Comparison of ENCODE assay signal across 22 cellular contexts in the genomic region with DNA sequence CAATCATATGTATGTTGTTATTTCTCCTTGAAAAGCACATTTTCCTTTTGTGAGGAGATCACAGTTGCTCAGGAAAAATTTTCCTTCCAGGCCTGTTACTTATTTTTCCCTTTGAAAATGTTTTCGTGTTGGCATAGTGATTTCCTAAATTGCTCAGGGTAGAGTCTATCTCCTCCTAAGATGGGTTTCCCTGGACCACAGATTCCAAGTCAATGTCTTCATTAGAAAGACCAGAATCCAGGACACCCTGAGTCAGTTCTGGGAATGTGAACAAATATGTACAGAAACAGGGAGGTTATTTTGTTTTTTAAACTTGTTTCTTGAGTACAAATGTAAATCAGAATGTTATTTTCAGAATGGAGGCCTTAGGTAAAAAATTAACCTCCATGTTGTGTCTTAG.
DNase-seq lines count a peak whose midpoint lies in the region; ATAC-seq and TF ChIP-seq lines count a peak whose summit lies in the region.
"Had no signal": no experiment of that assay in that cellular context is flagged by ENCODE, and none has a peak within 500 bp of the region (broad histone marks: within the 10 kb centered on the region; RNA-seq: fewer than 3 reads in every experiment).

No MANE protein-coding gene starts in this region.

- no peaks in the 10 kb centered on the region for H3K79me1 ChIP-seq in IMR-90 (ENCODE audit: low read depth in 1 of 2, low read length in 2 of 2)

- no peak overlapping the region for H4K5ac ChIP-seq in IMR-90 (ENCODE audit: low read depth, low read length)

- no peak overlapping the region for H2BK120ac ChIP-seq in IMR-90 (ENCODE audit: low read depth, low read length)

- no CpG with 5 or more reads among the region's 1 CpG for WGBS in IMR-90 (ENCODE audit: extremely low coverage in 2 of 2, insufficient read length in 1 of 2), 2 experiments
- WGBS in hepatocyte (ENCODE audit: low lambda C conversion rate, missing lambda C conversion rate): 100% methylated on average over 1 of the region's 1 CpG

- no peak overlapping the region for H3K4ac ChIP-seq in IMR-90 (ENCODE audit: low read depth, low read length)

- no peak overlapping the region for H2BK5ac ChIP-seq in IMR-90 (ENCODE audit: low read depth, low read length, poor library complexity, severe bottlenecking)

- H3K56ac ChIP-seq in IMR-90 (ENCODE audit: extremely low read depth, insufficient read depth, low read length): no peak overlapping the region

- POLR2A ChIA-PET in IMR-90 (lab: Charles Lee; ENCODE audit: unreplicated experiment): no interaction called here

- H3K4me3 ChIP-seq in IMR-90 (ENCODE audit: insufficient read depth, low read depth, low read length) (no peak overlapping the region), astrocyte of the spinal cord (ENCODE audit: low read depth, low read length) (no peak overlapping the region), hepatocyte (no peak overlapping the region)
- H3K4me3 ChIP-seq: body of pancreas, esophagus muscularis mucosa, left ventricle myocardium inferior, tibial artery had no signal

- BruUV-seq in IMR-90 (replicated peaks; lab: Mats Ljungman, UMichigan): no TSS peak

- H3K9me1 ChIP-seq in IMR-90 (ENCODE audit: insufficient read depth, low read length): no peaks in the 10 kb centered on the region; the same call in 1 of the 2 replicates

- H3K9me3 ChIP-seq in IMR-90 (ENCODE audit: control insufficient read depth, insufficient read depth, low read length) (no peaks in the 10 kb centered on the region), hepatocyte (ENCODE audit: low read depth) (no peaks in the 10 kb centered on the region)
- H3K9me3 ChIP-seq: body of pancreas, esophagus muscularis mucosa, left ventricle myocardium inferior, tibial artery had no signal

- no peak overlapping the region for H2BK20ac ChIP-seq in IMR-90 (ENCODE audit: low read depth, low read length)

- H3K27ac ChIP-seq in IMR-90 (ENCODE audit: insufficient read depth, low read length) (no peak overlapping the region), hepatocyte (peak overlapping the region; percentile 14)
- H3K27ac ChIP-seq: body of pancreas, esophagus muscularis mucosa, left ventricle myocardium inferior, tibial artery had no signal

- intact Hi-C loops in IMR-90 (cut with micrococcal nuclease): no loop called here

- no peak overlapping the region for H3K23ac ChIP-seq in IMR-90 (ENCODE audit: low read depth, low read length)

- H3K4me1 ChIP-seq in IMR-90 (ENCODE audit: control insufficient read depth, insufficient read depth, low read length): peaks cover 16% of the 10 kb centered on the region
- peaks cover 20% of the 10 kb centered on the region for H3K4me1 ChIP-seq in hepatocyte (ENCODE audit: insufficient read depth)

- H3K36me3 ChIP-seq in IMR-90 (ENCODE audit: control insufficient read depth, insufficient read depth, low read length) (no peaks in the 10 kb centered on the region), hepatocyte (replicated peaks; ENCODE audit: insufficient read depth, low read depth) (no peaks in the 10 kb centered on the region)
- H3K36me3 ChIP-seq: esophagus muscularis mucosa, left ventricle myocardium inferior, tibial artery had no signal

- H2BK15ac ChIP-seq in IMR-90 (ENCODE audit: low read depth, low read length): no peak overlapping the region

- peak; percentile 35 for DNase-seq in IMR-90
- peak; percentile 21 for DNase-seq in astrocyte of the spinal cord (ENCODE audit: low read depth, low spot score)
- no peak for DNase-seq in hepatocyte (ENCODE audit: low spot score)
- no peak for DNase-seq in activated CD4-positive, alpha-beta T cell treated with anti-CD3 and anti-CD28 coated beads for 4 hours
- DNase-seq: activated CD4-positive, alpha-beta T cell treated with anti-CD3 and anti-CD28 coated beads, Interleukin-2, amount 50 U/mL, for 48 hours; activated gamma-delta T cell treated with Interleukin-2 at 50 U/mL for 16 hours; activated T-cell treated with anti-CD3 and anti-CD28 coated beads, Interleukin-2, amount 50 U/mL, for 48 hours; body of pancreas; GOT3; KBM-7; left ventricle myocardium inferior; NCI-H1930; NCI-H524 treated with DMSO at 0.1 percent for 48 hours; NK-92 treated with Interleukin-12 subunit alpha and Interleukin-12 subunit beta, amount 100 ng/mL, for 24 hours; stimulated activated CD4-positive, alpha-beta T cell treated with anti-CD3 and anti-CD28 coated beads, Interleukin-4, amount 100 ng/mL, for 1 hour; tibial artery had no signal

- dilution Hi-C loops in IMR-90 (cut with HindIII; ENCODE audit: low sequenced_read_pairs, unreplicated experiment): no loop called here

- no peaks in the 10 kb centered on the region for H3K9me2 ChIP-seq in hepatocyte (replicated peaks; ENCODE audit: insufficient read depth)

- H3K79me2 ChIP-seq in hepatocyte: no peaks in the 10 kb centered on the region

- H4K20me1 ChIP-seq in IMR-90 (ENCODE audit: insufficient read depth, low read length) (no peaks in the 10 kb centered on the region), hepatocyte (ENCODE audit: insufficient read depth, poor library complexity, severe bottlenecking) (no peaks in the 10 kb centered on the region)

- ATAC-seq in IMR-90 (ENCODE audit: low read depth) (no peak), HG03460 (IDR thresholded peaks at IDR 0.05; ENCODE audit: unreplicated experiment) (no peak), GM21825 (IDR thresholded peaks at IDR 0.05; ENCODE audit: unreplicated experiment) (no peak), HG02610 (IDR thresholded peaks at IDR 0.05; ENCODE audit: unreplicated experiment) (no peak)
- ATAC-seq: body of pancreas, Right ventricle myocardium inferior, sciatic nerve had no signal

- H2AFZ ChIP-seq in IMR-90 (replicated peaks; ENCODE audit: low read length, poor library complexity) (no peak overlapping the region), hepatocyte (no peak overlapping the region)

- no peak overlapping the region for H2AK9ac ChIP-seq in IMR-90 (replicated peaks; ENCODE audit: low read depth, low read length, poor library complexity)

- no peak overlapping the region for H3K4me2 ChIP-seq in IMR-90 (ENCODE audit: low read depth, low read length)
- no peak overlapping the region for H3K4me2 ChIP-seq in hepatocyte

- no peak overlapping the region for H3K18ac ChIP-seq in IMR-90 (ENCODE audit: low read depth, low read length)

- CTCF ChIA-PET in IMR-90 (lab: Yijun Ruan, JAX): no interaction called here

- H4K91ac ChIP-seq in IMR-90 (ENCODE audit: insufficient read depth, low read depth, low read length): no peak overlapping the region

- no peak for TF ChIP-seq CTCF in IMR-90 (conservative IDR thresholded peaks at IDR 0.05; ENCODE audit: low read depth, low read length)
- no peak for TF ChIP-seq CTCF in astrocyte of the spinal cord (IDR thresholded peaks at IDR 0.05; ENCODE audit: low read depth, low read length)
- TF ChIP-seq CTCF in hepatocyte (IDR thresholded peaks at IDR 0.05; ENCODE audit: poor library complexity): no peak

- no peaks in the 10 kb centered on the region for H3K27me3 ChIP-seq in IMR-90 (ENCODE audit: control insufficient read depth, insufficient read depth, low read length)
- H3K27me3 ChIP-seq in hepatocyte: no peaks in the 10 kb centered on the region
- H3K27me3 ChIP-seq: body of pancreas, esophagus muscularis mucosa, tibial artery had no signal

- no peak overlapping the region for H2AK5ac ChIP-seq in IMR-90 (ENCODE audit: low read depth, low read length)

- H3K9ac ChIP-seq in IMR-90 (ENCODE audit: low read depth, low read length): no peak overlapping the region

- TF ChIP-seq RAD21 in IMR-90 (IDR thresholded peaks at IDR 0.05; ENCODE audit: low read length): no peak

- H4K8ac ChIP-seq in IMR-90 (ENCODE audit: low read depth in 2 of 2, low read length in 2 of 2): no peak overlapping the region

- in situ Hi-C loops in IMR-90 (cut with MboI; ENCODE audit: low sequenced_read_pairs): no loop called here
- in situ Hi-C loops in astrocyte of the spinal cord (cut with HindIII; ENCODE audit: low sequenced_read_pairs): no loop called here

- H3K14ac ChIP-seq in IMR-90 (replicated peaks; ENCODE audit: low read depth, low read length): no peak overlapping the region

- TF ChIP-seq POLR2A in IMR-90 (IDR thresholded peaks at IDR 0.05; ENCODE audit: low read depth, low read length): no peak

TF ChIP-seq in IMR-90, 13 proteins besides CTCF, POLR2A, EP300 and RAD21:
- TF ChIP-seq MXI1 (IDR thresholded peaks at IDR 0.05; ENCODE audit: borderline replicate concordance, low read depth, low read length) (no peak), BHLHE40 (IDR thresholded peaks at IDR 0.05; ENCODE audit: low read depth, low read length) (no peak), RCOR1 (IDR thresholded peaks at IDR 0.05; ENCODE audit: insufficient replicate concordance, low read length) (no peak), CEBPB (IDR thresholded peaks at IDR 0.05; ENCODE audit: low read depth, low read length) (no peak), CHD1 (IDR thresholded peaks at IDR 0.05; ENCODE audit: low read depth, low read length) (no peak), RFX5 (IDR thresholded peaks at IDR 0.05; ENCODE audit: low read depth, low read length) (no peak), NFE2L2 (IDR thresholded peaks at IDR 0.05; ENCODE audit: low read depth, low read length) (no peak), SMC3 (IDR thresholded peaks at IDR 0.05; ENCODE audit: low read depth, low read length) (no peak), MAFK (IDR thresholded peaks at IDR 0.05; ENCODE audit: low read depth, low read length) (no peak), MAZ (IDR thresholded peaks at IDR 0.05; ENCODE audit: borderline replicate concordance, low read depth, low read length) (no peak), FOS (IDR thresholded peaks at IDR 0.05; ENCODE audit: low read depth, low read length) (no peak), USF2 (IDR thresholded peaks at IDR 0.05; ENCODE audit: low read depth, low read length) (no peak)
- TF ChIP-seq, protein P1, sequence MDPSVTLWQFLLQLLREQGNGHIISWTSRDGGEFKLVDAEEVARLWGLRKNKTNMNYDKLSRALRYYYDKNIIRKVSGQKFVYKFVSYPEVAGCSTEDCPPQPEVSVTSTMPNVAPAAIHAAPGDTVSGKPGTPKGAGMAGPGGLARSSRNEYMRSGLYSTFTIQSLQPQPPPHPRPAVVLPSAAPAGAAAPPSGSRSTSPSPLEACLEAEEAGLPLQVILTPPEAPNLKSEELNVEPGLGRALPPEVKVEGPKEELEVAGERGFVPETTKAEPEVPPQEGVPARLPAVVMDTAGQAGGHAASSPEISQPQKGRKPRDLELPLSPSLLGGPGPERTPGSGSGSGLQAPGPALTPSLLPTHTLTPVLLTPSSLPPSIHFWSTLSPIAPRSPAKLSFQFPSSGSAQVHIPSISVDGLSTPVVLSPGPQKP (IDR thresholded peaks at IDR 0.05; ENCODE audit: borderline replicate concordance, low read depth, low read length): no peak

Comparison
In these comparisons a context has a peak if more than half of its experiments do, and no peak if none do; other contexts are left out.
1. DNase-seq: peak in IMR-90 (single experiment) and astrocyte of the spinal cord (single experiment); none in hepatocyte (single experiment) and activated CD4-positive, alpha-beta T cell treated with anti-CD3 and anti-CD28 coated beads for 4 hours (0 of 2).